11 cellular contexts compared by ENCODE assay signal in genomic region chr10:33327750-33328149, GRCh38. TPM values are rescaled to one million over a fixed set of nuclear protein-coding genes. Genes with fewer than 3 reads are reported as not detected.
A peak's percentile ranks its signal among the peaks of the same experiment; 100 is the strongest.
DNase-seq lines count a peak whose midpoint lies in the region; ATAC-seq and TF ChIP-seq lines count a peak whose summit lies in the region.
"Had no signal": no experiment of that assay in that cellular context is flagged by ENCODE, and none has a peak within 500 bp of the region (broad histone marks: within the 10 kb centered on the region; RNA-seq: fewer than 3 reads in every experiment).

No MANE protein-coding gene starts in this region.

- H3F3A ChIP-seq in Loucy (ENCODE audit: low read depth): 0 out of 2 replicates have a peak, but pooled peaks cover 3% of the 10 kb centered on the region

- DNase-seq in COLO829 (ENCODE audit: low spot score) (peak; percentile 32), endodermal cell (peak; percentile 49), myocyte (ENCODE audit: low read depth) (peak; percentile 44), GM13977 (ENCODE audit: low spot score) (no peak)
- no peak for DNase-seq in effector memory CD8-positive, alpha-beta T cell
- DNase-seq: NCI-H774; stimulated activated CD4-positive, alpha-beta T cell treated with anti-CD3 and anti-CD28 coated beads, Interleukin-1b, Interleukin-23, amount 100 ng/mL, for 48 hours; thyroid gland had no signal

- H3K9me2 ChIP-seq in Loucy (replicated peaks; ENCODE audit: low read depth, low read length): no peaks in the 10 kb centered on the region

- H3K79me2 ChIP-seq in Loucy (ENCODE audit: insufficient read depth, low read length): no peaks in the 10 kb centered on the region

- no peak overlapping the region for H3K4me3 ChIP-seq in Loucy (ENCODE audit: low read length, poor library complexity, severe bottlenecking)
- peak overlapping the region; percentile 58 for H3K4me3 ChIP-seq in endodermal cell (ENCODE audit: low read length)
- H3K4me3 ChIP-seq: thyroid gland had no signal

- H3K36me3 Mint-ChIP-seq in endodermal cell (ENCODE audit: low read depth): peaks cover 19% of the 10 kb centered on the region
- H3K36me3 Mint-ChIP-seq in effector memory CD8-positive, alpha-beta T cell (ENCODE audit: insufficient read depth): no peaks in the 10 kb centered on the region

- in situ Hi-C loops in GM13977 (cut with MboI; ENCODE audit: low pct_unique_long_range_greater_than_20kb, low sequenced_read_pairs, unreplicated experiment): no loop called here

- peak; percentile 70 for TF ChIP-seq CTCF in Loucy (conservative IDR thresholded peaks at IDR 0.05; ENCODE audit: low read length)
- peak; percentile 70 for TF ChIP-seq CTCF in endodermal cell (conservative IDR thresholded peaks at IDR 0.05)
- TF ChIP-seq CTCF in GM13977 (IDR thresholded peaks at IDR 0.05; ENCODE audit: extremely low read depth, insufficient read depth, missing control alignments): no peak

- no peak overlapping the region for H3K9ac ChIP-seq in Loucy (ENCODE audit: low read depth, low read length, poor library complexity, severe bottlenecking)
- no peak overlapping the region for H3K9ac ChIP-seq in endodermal cell (ENCODE audit: extremely low read depth, low read length, poor library complexity, severe bottlenecking)

- no peak overlapping the region for H2AFZ ChIP-seq in Loucy (ENCODE audit: low read length)

- H3K27ac ChIP-seq in endodermal cell (ENCODE audit: low read depth, low read length): no peak overlapping the region

- peaks cover 59% of the 10 kb centered on the region for H3K4me1 Mint-ChIP-seq in endodermal cell
- no peaks in the 10 kb centered on the region for H3K4me1 Mint-ChIP-seq in effector memory CD8-positive, alpha-beta T cell (ENCODE audit: low read depth in 2 of 2)

- H3K36me3 ChIP-seq in Loucy (ENCODE audit: insufficient read depth, low read length): no peaks in the 10 kb centered on the region
- H3K36me3 ChIP-seq in endodermal cell (ENCODE audit: control insufficient read depth, insufficient read depth, low read length): peaks cover 42% of the 10 kb centered on the region

- peaks cover 7% of the 10 kb centered on the region for H3K27me3 Mint-ChIP-seq in endodermal cell (ENCODE audit: insufficient read depth)
- peaks cover 61 to 70% of the 10 kb centered on the region in 2 donors for H3K27me3 Mint-ChIP-seq in effector memory CD8-positive, alpha-beta T cell

- H3K27me3 ChIP-seq in Loucy (ENCODE audit: insufficient read depth, low read length, poor library complexity, severe bottlenecking) (no peaks in the 10 kb centered on the region), endodermal cell (ENCODE audit: control insufficient read depth, insufficient read depth, low read length, poor library complexity, severe bottlenecking) (no peaks in the 10 kb centered on the region)
- H3K27me3 ChIP-seq: thyroid gland had no signal

- H3K9me3 ChIP-seq in Loucy (ENCODE audit: insufficient read depth, low read depth, low read length) (no peaks in the 10 kb centered on the region), endodermal cell (ENCODE audit: control insufficient read depth, low read length) (no peaks in the 10 kb centered on the region)
- H3K9me3 ChIP-seq: thyroid gland had no signal

- no peak overlapping the region for H3K4me3 Mint-ChIP-seq in endodermal cell
- no peak overlapping the region for H3K4me3 Mint-ChIP-seq in effector memory CD8-positive, alpha-beta T cell

- ATAC-seq in HG02885 (IDR thresholded peaks at IDR 0.05; ENCODE audit: poor library complexity, unreplicated experiment) (no peak), HG02870 (IDR thresholded peaks at IDR 0.05; ENCODE audit: unreplicated experiment) (no peak)
- ATAC-seq in effector memory CD8-positive, alpha-beta T cell (replicated peaks): no peak

- peaks cover 47% of the 10 kb centered on the region for H3K4me1 ChIP-seq in Loucy (ENCODE audit: insufficient read depth, low read length, poor library complexity, severe bottlenecking)
- H3K4me1 ChIP-seq in endodermal cell (ENCODE audit: control insufficient read depth, insufficient read depth, low read length): peaks cover 12% of the 10 kb centered on the region

- H3K4me2 ChIP-seq in Loucy (ENCODE audit: low read depth, low read length, poor library complexity, severe bottlenecking): no peak overlapping the region

- no peaks in the 10 kb centered on the region for H4K20me1 ChIP-seq in Loucy (ENCODE audit: insufficient read depth, low read length, poor library complexity, severe bottlenecking)

- no peaks in the 10 kb centered on the region for H3K9me3 Mint-ChIP-seq in endodermal cell
- no peaks in the 10 kb centered on the region for H3K9me3 Mint-ChIP-seq in effector memory CD8-positive, alpha-beta T cell

- peak overlapping the region; percentile 24 for H3K27ac Mint-ChIP-seq in endodermal cell
- H3K27ac Mint-ChIP-seq in effector memory CD8-positive, alpha-beta T cell: no peak overlapping the region

RNA-seq across cellular contexts. Expression of gene NRP1, which starts 6.7 kb away (rescaled TPM):
- total RNA-seq in endodermal cell (10 to 100 TPM; 20.7 to 30.6 TPM), myocyte (28.2 and 37.3 TPM in 2 replicates)
- 18.0 TPM for polyA plus RNA-seq in endodermal cell (2013, experiment 1 of 2)
- polyA plus RNA-seq in endodermal cell (2013, experiment 2 of 2): 18.6 TPM
- polyA plus RNA-seq in myocyte (2012): 23.9 TPM

Comparison
In these comparisons a context has a peak if more than half of its experiments do, and no peak if none do; other contexts are left out.
1. DNase-seq: peak in COLO829 (single experiment), endodermal cell (single experiment) and myocyte (single experiment); none in effector memory CD8-positive, alpha-beta T cell (0 of 3) and GM13977 (single experiment).